ENCODE assay signal across 18 cellular contexts in genomic region chr14:23572841-23573240, GRCh38. TPM values are rescaled to one million over a fixed set of nuclear protein-coding genes. Genes with fewer than 3 reads are reported as not detected.
DNase-seq lines count a peak whose midpoint lies in the region; ATAC-seq, FAIRE-seq and TF ChIP-seq lines count a peak whose summit lies in the region.
"Had no signal": no experiment of that assay in that cellular context is flagged by ENCODE, and none has a peak within 500 bp of the region (broad histone marks: within the 10 kb centered on the region; RNA-seq: fewer than 3 reads in every experiment).

No MANE protein-coding gene starts in this region.

- H3K27ac ChIP-seq in colonic mucosa (no peak overlapping the region), HepG2 (ENCODE audit: extremely low read length, insufficient read depth, low read length) (no peak overlapping the region)

- DNase-seq in SIG-M5 treated with dmso at 0.1 percent for 504 hours (lab: John Stamatoyannopoulos, UW; ENCODE audit: unreplicated experiment) (peak; percentile 5), SIG-M5 (lab: John Stamatoyannopoulos, UW) (no peak), colonic mucosa (peak; percentile 24), HepG2 (ENCODE audit: low spot score) (peak; percentile 3), type B pancreatic cell (ENCODE audit: extremely low spot score, unreplicated experiment) (no peak), occipital lobe (lab: John Stamatoyannopoulos, UW) (no peak), GM12892 (ENCODE audit: insufficient read length) (no peak), NCI-H1436 (lab: John Stamatoyannopoulos, UW) (no peak)
- DNase-seq: activated naive CD4-positive, alpha-beta T cell; CD4-positive, alpha-beta memory T cell; effector memory CD8-positive, alpha-beta T cell; foreskin fibroblast; HFFc6; immature natural killer cell; NCI-H1436 treated with DMSO at 0.1 percent for 48 hours; NCI-H446 had no signal

- POLR2A ChIA-PET in HepG2 (lab: Yijun Ruan, JAX), result interaction anchor here (2.0 to 6.5 kb wide), 8 partner anchors 8 to 65 kb away, joined by 5 to 113 read pairs (median 10); partner anchors contain the start of genes DHRS2 and THTPA

- WGBS in HepG2 (ENCODE audit: low lambda C conversion rate), result 34% methylated on average over 4 of the region's 4 CpGs

- H3K27me3 ChIP-seq in colonic mucosa (peaks cover 27% of the 10 kb centered on the region), HepG2 (ENCODE audit: control insufficient read depth in 1 of 2, insufficient read depth in 2 of 2, low read length in 2 of 2) (peaks cover 2 to 8% of the 10 kb centered on the region in 2 experiments; a peak in 2 of 5 replicates)

- in situ Hi-C loops in HepG2 (cut with HindIII; ENCODE audit: extremely low pct_ligation_motif_present, low pct_unique_long_range_greater_than_20kb), result no loop called here

- no TSS peak for BruUV-seq in HepG2 (replicated peaks; lab: Mats Ljungman, UMichigan)

- peaks cover 59% of the 10 kb centered on the region for H3K27me3 Mint-ChIP-seq in type B pancreatic cell

- TF ChIP-seq RAD21 in HepG2 (CRISPR knock-in tag; IDR thresholded peaks at IDR 0.05), result no peak

- H3K9ac ChIP-seq in colonic mucosa (ENCODE audit: low read depth in 2 of 2, low read length in 2 of 2) (no peak overlapping the region), HepG2 (ENCODE audit: insufficient read depth, low read depth, low read length) (peak overlapping the region; percentile 9; the same call in 1 of the 2 replicates)

- TF ChIP-seq POLR2A in HepG2 (IDR thresholded peaks at IDR 0.05; ENCODE audit: insufficient read depth in 1 of 2, low read depth in 2 of 2, low read length in 2 of 2) (no peak), GM12892 (IDR thresholded peaks at IDR 0.05; ENCODE audit: low read depth, low read length) (no peak)

- peak overlapping the region; percentile 39 for H3K27ac Mint-ChIP-seq in type B pancreatic cell
- H3K27ac Mint-ChIP-seq: effector memory CD8-positive, alpha-beta T cell; HFFc6; immature natural killer cell had no signal

- H3K36me3 Mint-ChIP-seq in type B pancreatic cell, result no peaks in the 10 kb centered on the region
- H3K36me3 Mint-ChIP-seq: CD4-positive, alpha-beta memory T cell had no signal

- H3K9me3 Mint-ChIP-seq in type B pancreatic cell, result no peaks in the 10 kb centered on the region
- H3K9me3 Mint-ChIP-seq: CD4-positive, alpha-beta memory T cell; effector memory CD8-positive, alpha-beta T cell; HFFc6; immature natural killer cell had no signal

- TF ChIP-seq CTCF in colonic mucosa (IDR thresholded peaks at IDR 0.05) (no peak), HepG2 (CRISPR knock-in tag; IDR thresholded peaks at IDR 0.05) (no peak), type B pancreatic cell (conservative IDR thresholded peaks at IDR 0.05) (no peak)

- H3K36me3 ChIP-seq in colonic mucosa, result no peaks in the 10 kb centered on the region
- H3K36me3 ChIP-seq in HepG2 (replicated peaks in 1 of 2; ENCODE audit: control insufficient read depth in 1 of 2, insufficient read depth in 2 of 2, low read length in 2 of 2), result no peaks in the 10 kb centered on the region

- H3K4me3 ChIP-seq in colonic mucosa (no peak overlapping the region), HepG2 (replicated peaks in 1 of 3; ENCODE audit: insufficient read depth in 1 of 3, low read depth in 2 of 3, low read length in 3 of 3) (peak overlapping the region in 1 of 3 experiments; percentile 51; a peak in 1 of 6 replicates)
- H3K4me3 ChIP-seq: GM12878 had no signal

- CTCF ChIA-PET in HepG2 (lab: Yijun Ruan, JAX; ENCODE audit: low intra/inter-chr PET ratio, low total read pairs), result no interaction called here

- FAIRE-seq in HepG2 (lab: Jason Lieb, UNC), result no peak
- FAIRE-seq in GM12892 (lab: Jason Lieb, UNC), result no peak
- FAIRE-seq: GM12878 had no signal

- no peaks in the 10 kb centered on the region for H3K9me3 ChIP-seq in colonic mucosa
- no peaks in the 10 kb centered on the region for H3K9me3 ChIP-seq in HepG2 (ENCODE audit: low read length)

- H3K79me2 ChIP-seq in HepG2 (ENCODE audit: insufficient read depth, low read length), result no peaks in the 10 kb centered on the region

- TF ChIP-seq EP300 in HepG2 (IDR thresholded peaks at IDR 0.05; ENCODE audit: low read depth in 2 of 2, low read length in 2 of 2) (no peak), HepG2 (CRISPR knock-in tag; IDR thresholded peaks at IDR 0.05; ENCODE audit: borderline replicate concordance) (no peak)

- H3K4me1 ChIP-seq in colonic mucosa (peaks cover 3% of the 10 kb centered on the region), HepG2 (ENCODE audit: insufficient read depth, low read length) (peaks cover 52% of the 10 kb centered on the region)

- peak overlapping the region; percentile 11 for H2AFZ ChIP-seq in HepG2 (ENCODE audit: low read length)

- H3K4me2 ChIP-seq in HepG2 (ENCODE audit: low read depth, low read length), result peak overlapping the region; percentile 76

- H4K20me1 ChIP-seq in HepG2 (ENCODE audit: insufficient read depth, low read length), result no peaks in the 10 kb centered on the region

- ATAC-seq in HepG2, result no peak
- ATAC-seq: effector memory CD8-positive, alpha-beta T cell; GM12878 had no signal

- peaks cover 16% of the 10 kb centered on the region for H3K4me1 Mint-ChIP-seq in type B pancreatic cell (ENCODE audit: unreplicated experiment)

- intact Hi-C loops in colonic mucosa (cut with DNase I) (no loop called here), HepG2 (cut with micrococcal nuclease; ENCODE audit: unreplicated experiment) (no loop called here)

- no peak overlapping the region for H3K4me3 Mint-ChIP-seq in type B pancreatic cell
- H3K4me3 Mint-ChIP-seq: CD4-positive, alpha-beta memory T cell; effector memory CD8-positive, alpha-beta T cell; HFFc6 had no signal

RNA-seq across cellular contexts. Expression of gene AP1G2, which starts 5.2 kb away (rescaled TPM):
- total RNA-seq in colonic mucosa (100 to 1,000 TPM; 154 to 214 TPM), HepG2 (2016; rRNA removed; fragmentation: Illumina TruSeq; extraction: Trizol) (39.4 and 96.9 TPM in 2 replicates), type B pancreatic cell (ENCODE audit: low replicate concordance) (156 and 170 TPM in 2 replicates), occipital lobe (10.0 TPM)
- total RNA-seq in HepG2 (2016; cell fraction: cytosol; rRNA removed; fragmentation: Illumina TruSeq; extraction: Trizol; ENCODE audit: low read depth), result 27.1 and 29.2 TPM in 2 replicates
- 43.1 and 100 TPM in 2 replicates for total RNA-seq in HepG2 (2016; cell fraction: insoluble cytoplasmic fraction; rRNA removed; fragmentation: Illumina TruSeq; extraction: Trizol)
- total RNA-seq in HepG2 (2016; cell fraction: membrane; rRNA removed; fragmentation: Illumina TruSeq; extraction: Trizol), result 15.6 and 15.9 TPM in 2 replicates
- 143 and 149 TPM in 2 replicates for total RNA-seq in HepG2 (2016; cell fraction: nucleus; rRNA removed; fragmentation: Illumina TruSeq; extraction: Trizol)
- 611 and 685 TPM in 2 replicates for polyA plus RNA-seq in HepG2 (2011; rRNA removed)
- polyA plus RNA-seq in HepG2 (2011; cell fraction: cytosol; rRNA removed), result 118 and 170 TPM in 2 replicates
- polyA plus RNA-seq in HepG2 (2011; cell fraction: nucleus; rRNA removed), result 4,733 and 5,679 TPM in 2 replicates
- polyA plus RNA-seq in HepG2 (2012), result 202 and 318 TPM in 2 replicates
- 12.6 and 13.8 TPM in 2 replicates for polyA plus RNA-seq in HepG2 (2016; cell fraction: cytosol; fragmentation: Illumina TruSeq; extraction: Trizol; ENCODE audit: low read depth)
- polyA plus RNA-seq in HepG2 (2016; cell fraction: insoluble cytoplasmic fraction; fragmentation: Illumina TruSeq; extraction: Trizol; ENCODE audit: low read depth), result 49.4 and 63.1 TPM in 2 replicates
- 18.9 and 19.4 TPM in 2 replicates for polyA plus RNA-seq in HepG2 (2016; cell fraction: membrane; fragmentation: Illumina TruSeq; extraction: Trizol; ENCODE audit: low read depth)
- polyA plus RNA-seq in HepG2 (2016; cell fraction: nucleus; fragmentation: Illumina TruSeq; extraction: Trizol; ENCODE audit: insufficient read depth, low read depth), result 559 and 594 TPM in 2 replicates
- polyA minus RNA-seq in HepG2 (2011; rRNA and poly(A)+ RNA removed; ENCODE audit: low replicate concordance), result 166 and 365 TPM in 2 replicates
- 55.5 and 58.2 TPM in 2 replicates for polyA minus RNA-seq in HepG2 (2011; cell fraction: cytosol; rRNA and poly(A)+ RNA removed)
- polyA minus RNA-seq in HepG2 (2011; cell fraction: nucleus; rRNA and poly(A)+ RNA removed), result 527 and 596 TPM in 2 replicates
- polyA plus RNA-seq in GM12892 (2012; ENCODE audit: missing spikeins), result 84.2 TPM

RNA-seq across cellular contexts. Expression of gene JPH4, which starts 5.7 kb away (rescaled TPM):
- under 1 TPM; 0.30 to 0.58 TPM for total RNA-seq in colonic mucosa
- 0.14 and 0.22 TPM in 2 replicates for total RNA-seq in HepG2 (2016; rRNA removed; fragmentation: Illumina TruSeq; extraction: Trizol)
- total RNA-seq in HepG2 (2016; cell fraction: cytosol; rRNA removed; fragmentation: Illumina TruSeq; extraction: Trizol; ENCODE audit: low read depth), result 0.10 TPM in 1 of 2 replicates, not detected in the other
- total RNA-seq in HepG2 (2016; cell fraction: insoluble cytoplasmic fraction; rRNA removed; fragmentation: Illumina TruSeq; extraction: Trizol), result 0.13 and 0.15 TPM in 2 replicates
- total RNA-seq in HepG2 (2016; cell fraction: membrane; rRNA removed; fragmentation: Illumina TruSeq; extraction: Trizol), result 0.10 and 0.22 TPM in 2 replicates
- total RNA-seq in HepG2 (2016; cell fraction: nucleus; rRNA removed; fragmentation: Illumina TruSeq; extraction: Trizol), result 0.12 and 0.44 TPM in 2 replicates
- polyA plus RNA-seq in HepG2 (2011; rRNA removed), result 0.08 and 0.16 TPM in 2 replicates
- 0.15 and 0.18 TPM in 2 replicates for polyA plus RNA-seq in HepG2 (2011; cell fraction: cytosol; rRNA removed)
- 1.1 TPM in 2 replicates for polyA plus RNA-seq in HepG2 (2011; cell fraction: nucleus; rRNA removed)
- 0.16 and 0.54 TPM in 2 replicates for polyA plus RNA-seq in HepG2 (2012)
- 0.05 and 0.10 TPM in 2 replicates for polyA plus RNA-seq in HepG2 (2016; cell fraction: cytosol; fragmentation: Illumina TruSeq; extraction: Trizol; ENCODE audit: low read depth)
- 0.22 and 0.33 TPM in 2 replicates for polyA plus RNA-seq in HepG2 (2016; cell fraction: insoluble cytoplasmic fraction; fragmentation: Illumina TruSeq; extraction: Trizol; ENCODE audit: low read depth)
- 0.10 and 0.17 TPM in 2 replicates for polyA plus RNA-seq in HepG2 (2016; cell fraction: membrane; fragmentation: Illumina TruSeq; extraction: Trizol; ENCODE audit: low read depth)
- polyA plus RNA-seq in HepG2 (2016; cell fraction: nucleus; fragmentation: Illumina TruSeq; extraction: Trizol; ENCODE audit: insufficient read depth, low read depth), result 0.42 and 0.55 TPM in 2 replicates
- polyA minus RNA-seq in HepG2 (2011; rRNA and poly(A)+ RNA removed; ENCODE audit: low replicate concordance), result 0.18 TPM in 1 of 2 replicates, not detected in the other
- 0.35 TPM in 1 of 2 replicates, not detected in the other for polyA minus RNA-seq in HepG2 (2011; cell fraction: cytosol; rRNA and poly(A)+ RNA removed)
- polyA minus RNA-seq in HepG2 (2011; cell fraction: nucleus; rRNA and poly(A)+ RNA removed), result 0.13 and 0.25 TPM in 2 replicates
- 0.33 and 8.3 TPM in 2 replicates for total RNA-seq in type B pancreatic cell (ENCODE audit: low replicate concordance)
- total RNA-seq in occipital lobe, result 28.9 TPM
- 6.9 TPM for polyA plus RNA-seq in GM12892 (2012; ENCODE audit: missing spikeins)
- total RNA-seq: A172; CD4-positive, alpha-beta memory T cell; HFFc6 had no signal

RNA-seq across cellular contexts. Expression of gene THTPA, which starts 16.8 kb away (rescaled TPM):
- 10 to 100 TPM in 1 of 2 donors, 1 to 10 TPM in 1; 9.0 to 21.0 TPM for total RNA-seq in colonic mucosa
- total RNA-seq in HepG2 (2016; rRNA removed; fragmentation: Illumina TruSeq; extraction: Trizol), result 7.1 and 7.4 TPM in 2 replicates
- total RNA-seq in HepG2 (2016; cell fraction: cytosol; rRNA removed; fragmentation: Illumina TruSeq; extraction: Trizol; ENCODE audit: low read depth), result 6.0 and 6.1 TPM in 2 replicates
- total RNA-seq in HepG2 (2016; cell fraction: insoluble cytoplasmic fraction; rRNA removed; fragmentation: Illumina TruSeq; extraction: Trizol), result 7.7 and 8.0 TPM in 2 replicates
- 12.8 and 13.3 TPM in 2 replicates for total RNA-seq in HepG2 (2016; cell fraction: membrane; rRNA removed; fragmentation: Illumina TruSeq; extraction: Trizol)
- 5.8 and 5.9 TPM in 2 replicates for total RNA-seq in HepG2 (2016; cell fraction: nucleus; rRNA removed; fragmentation: Illumina TruSeq; extraction: Trizol)
- 8.2 and 8.7 TPM in 2 replicates for polyA plus RNA-seq in HepG2 (2011; rRNA removed)
- 3.6 and 5.0 TPM in 2 replicates for polyA plus RNA-seq in HepG2 (2011; cell fraction: cytosol; rRNA removed)
- polyA plus RNA-seq in HepG2 (2011; cell fraction: nucleus; rRNA removed), result 11.3 and 17.7 TPM in 2 replicates
- 3.9 and 4.2 TPM in 2 replicates for polyA plus RNA-seq in HepG2 (2012)
- 14.5 and 18.4 TPM in 2 replicates for polyA plus RNA-seq in HepG2 (2016; cell fraction: cytosol; fragmentation: Illumina TruSeq; extraction: Trizol; ENCODE audit: low read depth)
- polyA plus RNA-seq in HepG2 (2016; cell fraction: insoluble cytoplasmic fraction; fragmentation: Illumina TruSeq; extraction: Trizol; ENCODE audit: low read depth), result 11.7 and 13.4 TPM in 2 replicates
- 18.6 and 20.0 TPM in 2 replicates for polyA plus RNA-seq in HepG2 (2016; cell fraction: membrane; fragmentation: Illumina TruSeq; extraction: Trizol; ENCODE audit: low read depth)
- polyA plus RNA-seq in HepG2 (2016; cell fraction: nucleus; fragmentation: Illumina TruSeq; extraction: Trizol; ENCODE audit: insufficient read depth, low read depth), result 11.0 and 11.3 TPM in 2 replicates
- 10.0 and 22.9 TPM in 2 replicates for polyA minus RNA-seq in HepG2 (2011; rRNA and poly(A)+ RNA removed; ENCODE audit: low replicate concordance)
- 2.5 and 3.6 TPM in 2 replicates for polyA minus RNA-seq in HepG2 (2011; cell fraction: cytosol; rRNA and poly(A)+ RNA removed)
- 6.8 and 7.2 TPM in 2 replicates for polyA minus RNA-seq in HepG2 (2011; cell fraction: nucleus; rRNA and poly(A)+ RNA removed)
- 14.3 and 16.4 TPM in 2 replicates for total RNA-seq in type B pancreatic cell (ENCODE audit: low replicate concordance)
- total RNA-seq in occipital lobe, result 6.9 TPM
- polyA plus RNA-seq in GM12892 (2012; ENCODE audit: missing spikeins), result 8.4 TPM

RNA-seq across cellular contexts. Expression of gene ZFHX2, which starts 21.3 kb away (rescaled TPM):
- 1 to 10 TPM; 1.8 to 2.0 TPM for total RNA-seq in colonic mucosa
- total RNA-seq in HepG2 (2016; rRNA removed; fragmentation: Illumina TruSeq; extraction: Trizol), result 0.44 and 0.49 TPM in 2 replicates
- 0.81 and 0.88 TPM in 2 replicates for total RNA-seq in HepG2 (2016; cell fraction: cytosol; rRNA removed; fragmentation: Illumina TruSeq; extraction: Trizol; ENCODE audit: low read depth)
- total RNA-seq in HepG2 (2016; cell fraction: insoluble cytoplasmic fraction; rRNA removed; fragmentation: Illumina TruSeq; extraction: Trizol), result 0.39 and 0.40 TPM in 2 replicates
- total RNA-seq in HepG2 (2016; cell fraction: membrane; rRNA removed; fragmentation: Illumina TruSeq; extraction: Trizol), result 0.49 and 0.62 TPM in 2 replicates
- 0.78 and 1.1 TPM in 2 replicates for total RNA-seq in HepG2 (2016; cell fraction: nucleus; rRNA removed; fragmentation: Illumina TruSeq; extraction: Trizol)
- 0.17 and 0.24 TPM in 2 replicates for polyA plus RNA-seq in HepG2 (2011; rRNA removed)
- 0.04 and 0.22 TPM in 2 replicates for polyA plus RNA-seq in HepG2 (2011; cell fraction: cytosol; rRNA removed)
- polyA plus RNA-seq in HepG2 (2011; cell fraction: nucleus; rRNA removed), result 1.2 and 1.4 TPM in 2 replicates
- polyA plus RNA-seq in HepG2 (2012), result 0.92 and 0.93 TPM in 2 replicates
- polyA plus RNA-seq in HepG2 (2016; cell fraction: cytosol; fragmentation: Illumina TruSeq; extraction: Trizol; ENCODE audit: low read depth), result 0.29 TPM in 2 replicates
- polyA plus RNA-seq in HepG2 (2016; cell fraction: insoluble cytoplasmic fraction; fragmentation: Illumina TruSeq; extraction: Trizol; ENCODE audit: low read depth), result 0.53 and 0.73 TPM in 2 replicates
- polyA plus RNA-seq in HepG2 (2016; cell fraction: membrane; fragmentation: Illumina TruSeq; extraction: Trizol; ENCODE audit: low read depth), result 0.19 and 0.22 TPM in 2 replicates
- 0.79 and 1.2 TPM in 2 replicates for polyA plus RNA-seq in HepG2 (2016; cell fraction: nucleus; fragmentation: Illumina TruSeq; extraction: Trizol; ENCODE audit: insufficient read depth, low read depth)
- 0.21 and 1.7 TPM in 2 replicates for polyA minus RNA-seq in HepG2 (2011; rRNA and poly(A)+ RNA removed; ENCODE audit: low replicate concordance)
- polyA minus RNA-seq in HepG2 (2011; cell fraction: cytosol; rRNA and poly(A)+ RNA removed), result 0.26 and 1.6 TPM in 2 replicates
- 1.7 and 2.2 TPM in 2 replicates for polyA minus RNA-seq in HepG2 (2011; cell fraction: nucleus; rRNA and poly(A)+ RNA removed)
- total RNA-seq in type B pancreatic cell (ENCODE audit: low replicate concordance), result 5.6 and 11.1 TPM in 2 replicates
- total RNA-seq in occipital lobe, result 1.2 TPM
- 0.93 TPM for polyA plus RNA-seq in GM12892 (2012; ENCODE audit: missing spikeins)
- polyA plus RNA-seq: CD4-positive, alpha-beta memory T cell had no signal

Comparison
In these comparisons a context has a peak if more than half of its experiments do, and no peak if none do; other contexts are left out.
1. DNase-seq: peak in SIG-M5 treated with dmso at 0.1 percent for 504 hours (single experiment), colonic mucosa (single experiment) and HepG2 (single experiment); none in SIG-M5 (single experiment), type B pancreatic cell (single experiment), occipital lobe (single experiment), GM12892 (single experiment) and NCI-H1436 (single experiment).